ENCODE assay signal across 19 cellular contexts in the genomic region with DNA sequence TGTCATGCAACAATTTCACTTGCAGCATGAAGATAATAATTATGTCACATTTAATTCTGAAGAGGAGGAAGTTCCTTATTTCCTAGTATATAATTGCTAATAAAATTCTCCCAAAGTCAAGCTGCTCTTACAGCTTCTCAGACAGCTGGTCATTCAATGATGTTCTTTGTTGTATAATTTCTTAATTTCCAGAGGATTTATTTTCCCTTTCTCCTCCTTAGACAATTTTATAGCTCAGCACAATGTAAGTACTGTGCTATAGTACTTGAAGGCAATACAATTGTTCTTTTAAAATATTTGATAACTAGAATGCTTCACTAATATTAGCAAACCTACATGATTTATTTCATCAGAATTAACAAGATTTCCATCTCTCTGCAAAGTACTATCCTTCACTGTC.
"Had no signal": no experiment of that assay in that cellular context is flagged by ENCODE, and none has a peak within 500 bp of the region (broad histone marks: within the 10 kb centered on the region; RNA-seq: fewer than 3 reads in every experiment).

No MANE protein-coding gene starts in this region.

- H3K4me1 ChIP-seq: adrenal gland had no signal

- DNase-seq: activated CD4-positive, alpha-beta memory T cell treated with anti-CD3 and anti-CD28 coated beads, Interleukin-2, amount 10 ng/mL, durations not matched to agents 7 days and 5 days; activated CD4-positive, alpha-beta T cell treated with anti-CD3 and anti-CD28 coated beads for 36 hours; activated CD4-positive, alpha-beta T cell treated with anti-CD3 and anti-CD28 coated beads, Interleukin-2, amount 50 U/mL, for 1 hour; activated naive CD4-positive, alpha-beta T cell treated with anti-CD3 and anti-CD28 coated beads, Interleukin-2, amount 50 U/mL, for 16 hours; activated naive CD8-positive, alpha-beta T cell treated with anti-CD3 and anti-CD28 coated beads, Interleukin-2, amount 10 ng/mL, durations not matched to agents 7 days and 5 days; activated T-cell treated with anti-CD3 and anti-CD28 coated beads for 4 hours; adrenal gland; anterior cingulate cortex; KG1; NCI-H1092; NCI-H1436; NCI-H1694 treated with DMSO at 0.1 percent for 48 hours; NCI-H2029 treated with DMSO at 0.1 percent for 48 hours; NCI-H510A treated with DMSO at 0.1 percent for 48 hours; NCI-H69; PC-9; T-cell; WERI-Rb-1 had no signal

- H3K4me1 Mint-ChIP-seq: activated CD4-positive, alpha-beta T cell treated with anti-CD3 and anti-CD28 coated beads for 36 hours; activated naive CD8-positive, alpha-beta T cell treated with anti-CD3 and anti-CD28 coated beads, Interleukin-2, amount 10 ng/mL, durations not matched to agents 7 days and 5 days had no signal

- H3K9me3 ChIP-seq: adrenal gland had no signal

- H2AFZ ChIP-seq: PC-9 had no signal

- H3K27me3 ChIP-seq: adrenal gland had no signal

- H3K27ac ChIP-seq: adrenal gland, PC-9, SK-N-MC, WERI-Rb-1 had no signal

- H3K27ac Mint-ChIP-seq: activated CD4-positive, alpha-beta memory T cell treated with anti-CD3 and anti-CD28 coated beads, Interleukin-2, amount 10 ng/mL, durations not matched to agents 7 days and 5 days; activated CD4-positive, alpha-beta T cell treated with anti-CD3 and anti-CD28 coated beads for 36 hours; activated naive CD8-positive, alpha-beta T cell treated with anti-CD3 and anti-CD28 coated beads, Interleukin-2, amount 10 ng/mL, durations not matched to agents 7 days and 5 days had no signal

- H3K4me3 Mint-ChIP-seq: activated CD4-positive, alpha-beta memory T cell treated with anti-CD3 and anti-CD28 coated beads, Interleukin-2, amount 10 ng/mL, durations not matched to agents 7 days and 5 days; activated CD4-positive, alpha-beta T cell treated with anti-CD3 and anti-CD28 coated beads for 36 hours; activated naive CD8-positive, alpha-beta T cell treated with anti-CD3 and anti-CD28 coated beads, Interleukin-2, amount 10 ng/mL, durations not matched to agents 7 days and 5 days; T-cell had no signal

- H3K4me2 ChIP-seq: PC-9 had no signal

- H3K4me3 ChIP-seq: adrenal gland, PC-9, SK-N-MC had no signal

- ATAC-seq: activated CD4-positive, alpha-beta T cell treated with anti-CD3 and anti-CD28 coated beads for 36 hours; T-cell had no signal
